ENCODE assay signal across 8 cellular contexts in genomic region chr17:75517277-75517865, GRCh38.
A peak's percentile ranks its signal among the peaks of the same experiment; 100 is the strongest.
DNase-seq lines count a peak whose midpoint lies in the region; ATAC-seq and TF ChIP-seq lines count a peak whose summit lies in the region.

No MANE protein-coding gene starts in this region.

- H3K36me3 Mint-ChIP-seq in stimulated activated naive B cell treated with anti-CD40 and anti-IgM and Interleukin-4, amounts not matched to agents 10 μg/mL and 1 μg/mL and 100 μg/mL, for 72 hours: peaks cover 11 to 27% of the 10 kb centered on the region in 2 donors

- H3K27ac Mint-ChIP-seq in stimulated activated naive B cell treated with anti-CD40 and anti-IgM and Interleukin-4, amounts not matched to agents 10 μg/mL and 1 μg/mL and 100 μg/mL, for 72 hours: peak overlapping the region; percentile 88

- no peaks in the 10 kb centered on the region for H3K27me3 ChIP-seq in HUES6 (ENCODE audit: control insufficient read depth, insufficient read depth, low read length)

- H3K4me1 Mint-ChIP-seq in stimulated activated naive B cell treated with anti-CD40 and anti-IgM and Interleukin-4, amounts not matched to agents 10 μg/mL and 1 μg/mL and 100 μg/mL, for 72 hours: peaks cover 17 to 31% of the 10 kb centered on the region in 2 donors

- no peak overlapping the region for H3K9ac ChIP-seq in HUES6 (ENCODE audit: low read length)

- H3K9me3 ChIP-seq in HUES6 (ENCODE audit: control insufficient read depth, insufficient read depth, low read depth, low read length): no peaks in the 10 kb centered on the region
- H3K9me3 ChIP-seq in iPS-18c (ENCODE audit: control insufficient read depth, insufficient read depth, low read length): peaks cover 2% of the 10 kb centered on the region

- no peak for ATAC-seq in stimulated activated naive B cell treated with anti-CD40 and anti-IgM and Interleukin-4, amounts not matched to agents 10 μg/mL and 1 μg/mL and 100 μg/mL, for 72 hours (replicated peaks)

- H3K27me3 Mint-ChIP-seq in stimulated activated naive B cell treated with anti-CD40 and anti-IgM and Interleukin-4, amounts not matched to agents 10 μg/mL and 1 μg/mL and 100 μg/mL, for 72 hours: no peaks in the 10 kb centered on the region

- no peaks in the 10 kb centered on the region for H3K9me3 Mint-ChIP-seq in stimulated activated naive B cell treated with anti-CD40 and anti-IgM and Interleukin-4, amounts not matched to agents 10 μg/mL and 1 μg/mL and 100 μg/mL, for 72 hours

- peak overlapping the region; percentile 87 to 90 for H3K4me3 Mint-ChIP-seq in stimulated activated naive B cell treated with anti-CD40 and anti-IgM and Interleukin-4, amounts not matched to agents 10 μg/mL and 1 μg/mL and 100 μg/mL, for 72 hours

- no peak overlapping the region for H3K27ac ChIP-seq in HUES6 (ENCODE audit: low read depth, low read length)

- H3K4me3 ChIP-seq in AG10803 (ENCODE audit: low read length) (peak overlapping the region; percentile 69), HUES6 (ENCODE audit: low read depth, low read length) (peak overlapping the region; percentile 95), iPS-18c (ENCODE audit: insufficient read depth, low read depth, low read length) (peak overlapping the region; percentile 77)

- no peak for TF ChIP-seq CTCF in AG10803 (conservative IDR thresholded peaks at IDR 0.05; ENCODE audit: low read length)

- peaks cover 9% of the 10 kb centered on the region for H3K4me1 ChIP-seq in HUES6 (ENCODE audit: control insufficient read depth, insufficient read depth, low read length)

- DNase-seq in AG10803 (ENCODE audit: low read depth) (no peak), EL (no peak), T1000 (lab: John Stamatoyannopoulos, UW) (no peak), NCI-H2227 treated with DMSO at 0.1 percent for 48 hours (lab: John Stamatoyannopoulos, UW) (no peak)
- DNase-seq in activated naive CD4-positive, alpha-beta T cell treated with Interleukin-2 at 50 U/mL for 16 hours: peak; percentile 48
- no peak for DNase-seq in stimulated activated naive B cell treated with anti-CD40 and anti-IgM and Interleukin-4, amounts not matched to agents 10 μg/mL and 1 μg/mL and 100 μg/mL, for 72 hours

- H3K36me3 ChIP-seq in HUES6 (ENCODE audit: control insufficient read depth, insufficient read depth, low read length): peaks cover 25% of the 10 kb centered on the region
